28 cellular contexts compared by ENCODE assay signal in genomic region chr9:110278080-110278707, GRCh38. TPM values are rescaled to one million over a fixed set of nuclear protein-coding genes. Genes with fewer than 3 reads are reported as not detected.
DNase-seq lines count a peak whose midpoint lies in the region; ATAC-seq and TF ChIP-seq lines count a peak whose summit lies in the region.
"Had no signal": no experiment of that assay in that cellular context is flagged by ENCODE, and none has a peak within 500 bp of the region (broad histone marks: within the 10 kb centered on the region; RNA-seq: fewer than 3 reads in every experiment).

No MANE protein-coding gene starts in this region.

- H3K27ac ChIP-seq in RWPE2 (ENCODE audit: poor library complexity, severe bottlenecking) = peak overlapping the region; percentile 33
- no peak overlapping the region for H3K27ac ChIP-seq in left lung
- H3K27ac ChIP-seq: 22Rv1, colonic mucosa, right atrium auricular region, tibial nerve had no signal

- no peak overlapping the region for H3K27ac Mint-ChIP-seq in activated T-helper 2 cell treated with anti-CD3 and anti-CD28 coated beads, Interferon-gamma antibody, Interleukin-2, Interleukin-4, amounts not matched to agents 10 μg/mL and 5 μg/mL and 100 μg/mL, durations not matched to agents 14 hours and 24 hours and 36 hours
- H3K27ac Mint-ChIP-seq: B cell; endodermal cell; stimulated activated naive CD8-positive, alpha-beta T cell treated with anti-CD3 and anti-CD28 coated beads, Interleukin-15, amount 100 ng/mL, for 72 hours; WTC11 had no signal

- no peaks in the 10 kb centered on the region for H3K36me3 Mint-ChIP-seq in activated T-helper 2 cell treated with anti-CD3 and anti-CD28 coated beads, Interferon-gamma antibody, Interleukin-2, Interleukin-4, amounts not matched to agents 10 μg/mL and 5 μg/mL and 100 μg/mL, durations not matched to agents 14 hours and 24 hours and 36 hours (ENCODE audit: low read depth)
- H3K36me3 Mint-ChIP-seq: WTC11 had no signal

- ATAC-seq in RWPE2 (ENCODE audit: low read depth) (peak; percentile 81), left lung (no peak)
- ATAC-seq: left cardiac atrium; stimulated activated naive CD8-positive, alpha-beta T cell treated with anti-CD3 and anti-CD28 coated beads, Interleukin-15, amount 100 ng/mL, for 72 hours; WTC11 had no signal

- H3K36me3 ChIP-seq in RWPE2 (ENCODE audit: low read depth) (no peaks in the 10 kb centered on the region), left lung (no peaks in the 10 kb centered on the region)
- H3K36me3 ChIP-seq: colonic mucosa, right atrium auricular region, tibial nerve had no signal

- H3K4me1 ChIP-seq in RWPE2 (ENCODE audit: insufficient read depth, poor library complexity, severe bottlenecking) (peaks cover 21% of the 10 kb centered on the region), left lung (no peaks in the 10 kb centered on the region)
- H3K4me1 ChIP-seq: colonic mucosa, right atrium auricular region, tibial nerve had no signal

- H3K9me3 ChIP-seq in RWPE2 (ENCODE audit: severe bottlenecking) (no peaks in the 10 kb centered on the region), left lung (no peaks in the 10 kb centered on the region)
- H3K9me3 ChIP-seq: colonic mucosa, right atrium auricular region, SK-N-SH, tibial nerve had no signal

- no peak overlapping the region for H3K4me3 Mint-ChIP-seq in activated T-helper 2 cell treated with anti-CD3 and anti-CD28 coated beads, Interferon-gamma antibody, Interleukin-2, Interleukin-4, amounts not matched to agents 10 μg/mL and 5 μg/mL and 100 μg/mL, durations not matched to agents 14 hours and 24 hours and 36 hours (ENCODE audit: low read depth)
- H3K4me3 Mint-ChIP-seq: B cell; endodermal cell; stimulated activated naive CD8-positive, alpha-beta T cell treated with anti-CD3 and anti-CD28 coated beads, Interleukin-15, amount 100 ng/mL, for 72 hours; WTC11 had no signal

- no peaks in the 10 kb centered on the region for H3K4me1 Mint-ChIP-seq in activated T-helper 2 cell treated with anti-CD3 and anti-CD28 coated beads, Interferon-gamma antibody, Interleukin-2, Interleukin-4, amounts not matched to agents 10 μg/mL and 5 μg/mL and 100 μg/mL, durations not matched to agents 14 hours and 24 hours and 36 hours (ENCODE audit: low read depth)
- H3K4me1 Mint-ChIP-seq: B cell; endodermal cell; stimulated activated naive CD8-positive, alpha-beta T cell treated with anti-CD3 and anti-CD28 coated beads, Interleukin-15, amount 100 ng/mL, for 72 hours; WTC11 had no signal

- intact Hi-C loops in left lung (cut with DNase I) = no loop called here
- intact Hi-C loops in activated T-helper 2 cell treated with anti-CD3 and anti-CD28 coated beads, Interferon-gamma antibody, Interleukin-2, Interleukin-4, amounts not matched to agents 10 μg/mL and 5 μg/mL and 100 μg/mL, durations not matched to agents 14 hours and 24 hours and 36 hours (cut with micrococcal nuclease) = no loop called here

- TF ChIP-seq CTCF in RWPE2 (IDR thresholded peaks at IDR 0.05; ENCODE audit: poor library complexity, severe bottlenecking) = no peak
- no peak for TF ChIP-seq CTCF in left lung (IDR thresholded peaks at IDR 0.05)

- H3K27me3 ChIP-seq in RWPE2 (ENCODE audit: insufficient read depth, poor library complexity, severe bottlenecking) (no peaks in the 10 kb centered on the region), left lung (no peaks in the 10 kb centered on the region)
- H3K27me3 ChIP-seq: colonic mucosa, right atrium auricular region, tibial nerve had no signal

- peaks cover 7% of the 10 kb centered on the region for H3K27me3 Mint-ChIP-seq in activated T-helper 2 cell treated with anti-CD3 and anti-CD28 coated beads, Interferon-gamma antibody, Interleukin-2, Interleukin-4, amounts not matched to agents 10 μg/mL and 5 μg/mL and 100 μg/mL, durations not matched to agents 14 hours and 24 hours and 36 hours (ENCODE audit: low read depth)
- H3K27me3 Mint-ChIP-seq: stimulated activated naive CD8-positive, alpha-beta T cell treated with anti-CD3 and anti-CD28 coated beads, Interleukin-15, amount 100 ng/mL, for 72 hours had no signal

- DNase-seq in DMS 273 (lab: John Stamatoyannopoulos, UW; ENCODE audit: unreplicated experiment) (peak; percentile 28), DMS 273 treated with DMSO at 0.1 percent for 48 hours (lab: John Stamatoyannopoulos, UW) (no peak), HPDE6-E6E7 (ENCODE audit: extremely low spot score) (peak; percentile 28), RWPE2 (ENCODE audit: low spot score) (no peak), kidney glomerular epithelial cell (lab: John Stamatoyannopoulos, UW) (peak; percentile 42), left lung (no peak)
- DNase-seq in activated CD4-positive, alpha-beta T cell treated with anti-CD3 and anti-CD28 coated beads, Interleukin-2, amount 50 U/mL, for 48 hours = no peak
- DNase-seq in activated T-helper 2 cell treated with anti-CD3 and anti-CD28 coated beads, Interferon-gamma antibody, Interleukin-2, Interleukin-4, amounts not matched to agents 10 μg/mL and 5 μg/mL and 100 μg/mL, durations not matched to agents 14 hours and 24 hours and 36 hours (ENCODE audit: low spot score) = no peak
- DNase-seq: activated CD4-positive, alpha-beta T cell treated with anti-CD3 and anti-CD28 coated beads, Interleukin-2, amount 50 U/mL, for 4 hours; activated gamma-delta T cell; activated T-cell treated with anti-CD3 and anti-CD28 coated beads for 4 hours; colonic mucosa; endodermal cell; left cardiac atrium; mesenchymal stem cell; NCI-H2081; nucleus accumbens; RPMI8226; SK-N-SH; stimulated activated naive CD8-positive, alpha-beta T cell treated with anti-CD3 and anti-CD28 coated beads, Interleukin-15, amount 100 ng/mL, for 72 hours had no signal

- no peak overlapping the region for H3K4me3 ChIP-seq in RWPE2 (ENCODE audit: severe bottlenecking)
- H3K4me3 ChIP-seq in left lung = no peak overlapping the region
- H3K4me3 ChIP-seq: colonic mucosa, right atrium auricular region, tibial nerve had no signal

- no peaks in the 10 kb centered on the region for H3K9me3 Mint-ChIP-seq in activated T-helper 2 cell treated with anti-CD3 and anti-CD28 coated beads, Interferon-gamma antibody, Interleukin-2, Interleukin-4, amounts not matched to agents 10 μg/mL and 5 μg/mL and 100 μg/mL, durations not matched to agents 14 hours and 24 hours and 36 hours
- H3K9me3 Mint-ChIP-seq: endodermal cell; stimulated activated naive CD8-positive, alpha-beta T cell treated with anti-CD3 and anti-CD28 coated beads, Interleukin-15, amount 100 ng/mL, for 72 hours; WTC11 had no signal

RNA-seq across cellular contexts. Expression of gene TXN, which starts 21.9 kb away (rescaled TPM):
- total RNA-seq in left lung = 100 to 1,000 TPM; 199 to 308 TPM
- total RNA-seq in activated T-helper 2 cell treated with anti-CD3 and anti-CD28 coated beads, Interferon-gamma antibody, Interleukin-2, Interleukin-4, amounts not matched to agents 10 μg/mL and 5 μg/mL and 100 μg/mL, durations not matched to agents 14 hours and 24 hours and 36 hours = 539 and 551 TPM in 2 replicates

RNA-seq across cellular contexts. Expression of gene TXNDC8, which starts 59.5 kb away (rescaled TPM):
- total RNA-seq in left lung = not detected
- total RNA-seq in activated T-helper 2 cell treated with anti-CD3 and anti-CD28 coated beads, Interferon-gamma antibody, Interleukin-2, Interleukin-4, amounts not matched to agents 10 μg/mL and 5 μg/mL and 100 μg/mL, durations not matched to agents 14 hours and 24 hours and 36 hours = not detected in 2 replicates
- total RNA-seq: B cell, colonic mucosa, endodermal cell, fibroblast of lung, H1, left cardiac atrium, NCI-H460, right atrium auricular region, tibial nerve, WTC11 had no signal

Comparison
In these comparisons a context has a peak if more than half of its experiments do, and no peak if none do; other contexts are left out.
1. DNase-seq: peak in DMS 273 (single experiment), HPDE6-E6E7 (single experiment) and kidney glomerular epithelial cell (single experiment); none in DMS 273 treated with DMSO at 0.1 percent for 48 hours (single experiment), RWPE2 (single experiment), left lung (0 of 2), activated CD4-positive, alpha-beta T cell treated with anti-CD3 and anti-CD28 coated beads, Interleukin-2, amount 50 U/mL, for 48 hours (0 of 2) and activated T-helper 2 cell treated with anti-CD3 and anti-CD28 coated beads, Interferon-gamma antibody, Interleukin-2, Interleukin-4, amounts not matched to agents 10 μg/mL and 5 μg/mL and 100 μg/mL, durations not matched to agents 14 hours and 24 hours and 36 hours (single experiment).